Comparison of ENCODE assay signal across 21 cellular contexts in genomic region chr2:108297436-108298141, GRCh38. TPM values are rescaled to one million over a fixed set of nuclear protein-coding genes. Genes with fewer than 3 reads are reported as not detected.
A peak's percentile ranks its signal among the peaks of the same experiment; 100 is the strongest.
DNase-seq lines count a peak whose midpoint lies in the region; ATAC-seq and TF ChIP-seq lines count a peak whose summit lies in the region.
"Had no signal": no experiment of that assay in that cellular context is flagged by ENCODE, and none has a peak within 500 bp of the region (broad histone marks: within the 10 kb centered on the region; RNA-seq: fewer than 3 reads in every experiment).

No MANE protein-coding gene starts in this region.

- no peak for TF ChIP-seq POLR2A in HCT116 (IDR thresholded peaks at IDR 0.05; ENCODE audit: borderline replicate concordance, extremely low read depth, insufficient read depth, insufficient read length)

- DNase-seq in A172 (ENCODE audit: low spot score) (peak; percentile 59), HCT116 (ENCODE audit: low read depth, low spot score) (no peak), adipocyte (ENCODE audit: low read depth) (peak; percentile 37), fibroblast of villous mesenchyme (ENCODE audit: low read depth) (peak; percentile 29), NCI-H2196 treated with DMSO at 0.1 percent for 48 hours (lab: John Stamatoyannopoulos, UW; ENCODE audit: unreplicated experiment) (no peak), H9 (no peak), right cardiac atrium (no peak)
- DNase-seq: 8988T; activated CD4-positive, CD25-positive, alpha-beta regulatory T cell; GOT3; hypothalamus; NCI-H524; stimulated activated CD4-positive, alpha-beta T cell treated with anti-CD3 and anti-CD28 coated beads, Interleukin-2, amount 100 ng/mL, for 48 hours; SW 1271; transverse colon had no signal

- no peak overlapping the region for H4K5ac ChIP-seq in H9 (ENCODE audit: insufficient read length, low read depth, low read length)

- no peaks in the 10 kb centered on the region for H3K9me2 ChIP-seq in HCT116 (ENCODE audit: insufficient read depth)

- H3K27ac Mint-ChIP-seq in H9, result no peak overlapping the region
- H3K27ac Mint-ChIP-seq: activated naive CD8-positive, alpha-beta T cell had no signal

- no peak overlapping the region for H2BK15ac ChIP-seq in H9 (ENCODE audit: low read depth, low read length)

- no peak overlapping the region for H2BK20ac ChIP-seq in H9 (ENCODE audit: low read depth, low read length, poor library complexity, severe bottlenecking)

- no peaks in the 10 kb centered on the region for H3K23me2 ChIP-seq in H9 (ENCODE audit: insufficient read length, low read depth, low read length, poor library complexity, severe bottlenecking)

- no peak overlapping the region for H4K8ac ChIP-seq in H9 (replicated peaks; ENCODE audit: insufficient read length, low read depth, low read length)

- no peaks in the 10 kb centered on the region; a peak in 1 of 5 replicates for H3K9me3 Mint-ChIP-seq in H9

- no peaks in the 10 kb centered on the region for H3K79me1 ChIP-seq in H9 (ENCODE audit: insufficient read depth, low read depth, low read length, poor library complexity, severe bottlenecking)

- no TSS peak for BruUV-seq in HCT116 (replicated peaks; lab: Mats Ljungman, UMichigan)

- no peaks in the 10 kb centered on the region for H3K4me1 Mint-ChIP-seq in H9

- H3K9me3 ChIP-seq in HCT116 (ENCODE audit: control insufficient read depth in 1 of 2, insufficient read depth in 1 of 2, low read depth in 1 of 2, low read length in 2 of 2) (no peaks in the 10 kb centered on the region), adipocyte (ENCODE audit: control insufficient read depth, low read length) (no peaks in the 10 kb centered on the region), H9 (ENCODE audit: control insufficient read depth, low read depth, low read length) (no peaks in the 10 kb centered on the region), right cardiac atrium (ENCODE audit: control insufficient read depth, low read length) (no peaks in the 10 kb centered on the region)
- H3K9me3 ChIP-seq: transverse colon had no signal

- H3K4me3 ChIP-seq in HCT116 (replicated peaks in 1 of 2; ENCODE audit: low read depth in 1 of 2, low read length in 2 of 2), result no peak overlapping the region
- no peak overlapping the region for H3K4me3 ChIP-seq in adipocyte (ENCODE audit: low read length)
- H3K4me3 ChIP-seq in fibroblast of villous mesenchyme (ENCODE audit: low read depth, low read length), result no peak overlapping the region
- H3K4me3 ChIP-seq in right cardiac atrium (ENCODE audit: low read length), result no peak overlapping the region
- H3K4me3 ChIP-seq: PC-9, transverse colon had no signal

- no peak overlapping the region for H3K9ac ChIP-seq in HCT116 (ENCODE audit: low read length)
- no peak overlapping the region for H3K9ac ChIP-seq in adipocyte (ENCODE audit: low read length)
- H3K9ac ChIP-seq in H9 (ENCODE audit: extremely low read depth, insufficient read length, low read length), result no peak overlapping the region
- H3K9ac ChIP-seq: KMS-11 had no signal

- H4K20me1 ChIP-seq in HCT116 (ENCODE audit: insufficient read depth) (no peaks in the 10 kb centered on the region), H9 (ENCODE audit: control insufficient read depth, insufficient read depth, insufficient read length) (no peaks in the 10 kb centered on the region)

- H2BK5ac ChIP-seq in H9 (ENCODE audit: insufficient read length, low read length), result no peak overlapping the region

- H3K27ac ChIP-seq in HCT116 (ENCODE audit: low read depth, low read length), result no peak overlapping the region
- H3K27ac ChIP-seq in H9 (ENCODE audit: insufficient read length, low read depth, low read length), result no peak overlapping the region
- H3K27ac ChIP-seq in right cardiac atrium (ENCODE audit: low read length), result no peak overlapping the region
- H3K27ac ChIP-seq: KMS-11, PC-9, transverse colon had no signal

- RAD21 ChIA-PET in HCT116 (lab: Charles Lee; ENCODE audit: low non-redundant PET in 1 of 2, low total read pairs in 2 of 2, uncharacterized antibody in 2 of 2, unreplicated experiment in 2 of 2), result no interaction called here

- H3K36me3 Mint-ChIP-seq in H9 (ENCODE audit: insufficient read depth in 1 of 3, low read depth in 3 of 3), result no peaks in the 10 kb centered on the region
- H3K36me3 Mint-ChIP-seq: activated naive CD8-positive, alpha-beta T cell had no signal

- H3T11ph ChIP-seq in H9 (ENCODE audit: low read length), result no peak overlapping the region

- H3K4me2 ChIP-seq in HCT116 (ENCODE audit: low read length) (no peak overlapping the region), H9 (ENCODE audit: insufficient read depth, insufficient read length, low read length) (no peak overlapping the region)
- H3K4me2 ChIP-seq: KMS-11, PC-9 had no signal

- H3K4ac ChIP-seq in H9 (ENCODE audit: low read depth, low read length), result no peak overlapping the region

- H2BK12ac ChIP-seq in H9 (ENCODE audit: insufficient read length, low read depth, low read length), result no peak overlapping the region

- H2BK120ac ChIP-seq in H9 (ENCODE audit: low read depth, low read length, poor library complexity, severe bottlenecking), result no peak overlapping the region

- H4K91ac ChIP-seq in H9 (ENCODE audit: insufficient read length, low read depth, low read length), result no peak overlapping the region

- POLR2A ChIA-PET in HCT116 (lab: Charles Lee), result interaction anchor here (0.8 kb wide), 1 partner anchor 9 kb away, joined by 3 read pairs; the partner anchor contains the start of gene SULT1C2

- H2AK5ac ChIP-seq in H9 (ENCODE audit: insufficient read length, low read length), result no peak overlapping the region

- H2AFZ ChIP-seq in HCT116 (ENCODE audit: low read depth, low read length, poor library complexity, severe bottlenecking) (no peak overlapping the region), H9 (ENCODE audit: low read length) (no peak overlapping the region)
- H2AFZ ChIP-seq: PC-9 had no signal

- no CpG with 5 or more reads among the region's 9 CpGs for WGBS in H9 (ENCODE audit: extremely low coverage, insufficient read length, low lambda C conversion rate)
- WGBS in right cardiac atrium, result 80% methylated on average over 9 of the region's 9 CpGs

- intact Hi-C loops in HCT116 (cut with micrococcal nuclease), result no loop called here
- intact Hi-C loops in right cardiac atrium (cut with DNase I), result no loop called here

- no peak for TF ChIP-seq CTCF in HCT116 (IDR thresholded peaks at IDR 0.05 in 2 of 3, conservative IDR thresholded peaks at IDR 0.05 in 1 of 3; ENCODE audit: borderline replicate concordance in 1 of 3, insufficient read depth in 1 of 3, low read depth in 2 of 3, low read length in 2 of 3)
- TF ChIP-seq CTCF in fibroblast of villous mesenchyme (IDR thresholded peaks at IDR 0.05; ENCODE audit: insufficient read depth, low read depth, low read length), result no peak
- TF ChIP-seq CTCF in H9 (conservative IDR thresholded peaks at IDR 0.05), result no peak

- H3K14ac ChIP-seq in H9 (ENCODE audit: insufficient read depth, low read length), result no peak overlapping the region

- H3K18ac ChIP-seq in H9 (ENCODE audit: insufficient read length, low read depth, low read length), result no peak overlapping the region

- no peak overlapping the region for H3K23ac ChIP-seq in H9 (ENCODE audit: insufficient read length, low read depth, low read length)

- H3K56ac ChIP-seq in H9 (ENCODE audit: insufficient read length, low read depth, low read length), result no peak overlapping the region

- H3K4me1 ChIP-seq in HCT116 (ENCODE audit: control insufficient read depth in 1 of 2, insufficient read depth in 2 of 2, low read length in 2 of 2), result peaks cover 0 to 7% of the 10 kb centered on the region in 2 experiments; a peak in 2 of 4 replicates
- peaks cover 12% of the 10 kb centered on the region for H3K4me1 ChIP-seq in adipocyte (ENCODE audit: control insufficient read depth, insufficient read depth, low read length)
- no peaks in the 10 kb centered on the region for H3K4me1 ChIP-seq in H9 (ENCODE audit: insufficient read depth, low read length)
- H3K4me1 ChIP-seq in right cardiac atrium (ENCODE audit: control insufficient read depth, insufficient read depth, low read length), result no peaks in the 10 kb centered on the region
- H3K4me1 ChIP-seq: transverse colon had no signal

- CTCF ChIA-PET in HCT116 (lab: Charles Lee), result no interaction called here

- H3K79me2 ChIP-seq in HCT116 (ENCODE audit: insufficient read depth, low read length) (no peaks in the 10 kb centered on the region), H9 (ENCODE audit: insufficient read depth, low read length) (no peaks in the 10 kb centered on the region)

- 0 out of 2 replicates have a peak, but pooled peaks cover 1% of the 10 kb centered on the region for H3K27me3 Mint-ChIP-seq in H9 (ENCODE audit: low read depth)

- H3K27me3 ChIP-seq in HCT116 (ENCODE audit: insufficient read depth, low read length) (no peaks in the 10 kb centered on the region), adipocyte (replicated peaks; ENCODE audit: control insufficient read depth, insufficient read depth, low read length) (no peaks in the 10 kb centered on the region), H9 (ENCODE audit: insufficient read depth, low read length) (no peaks in the 10 kb centered on the region), right cardiac atrium (ENCODE audit: control insufficient read depth, insufficient read depth) (no peaks in the 10 kb centered on the region)
- H3K27me3 ChIP-seq: transverse colon had no signal

- no peaks in the 10 kb centered on the region for H3K36me3 ChIP-seq in HCT116 (ENCODE audit: control insufficient read depth in 1 of 2, insufficient read depth in 2 of 2, low read length in 2 of 2)
- H3K36me3 ChIP-seq in adipocyte (ENCODE audit: control insufficient read depth, insufficient read depth, low read length, severe bottlenecking), result no peaks in the 10 kb centered on the region
- H3K36me3 ChIP-seq: transverse colon had no signal

- no peak for TF ChIP-seq RAD21 in HCT116 (IDR thresholded peaks at IDR 0.05; ENCODE audit: low read depth)

- ATAC-seq in HCT116 (0 out of 2 replicates have a peak, but pooled peaks have one; percentile 34), HG03280 (IDR thresholded peaks at IDR 0.05; ENCODE audit: unreplicated experiment) (no peak), right cardiac atrium (no peak)
- ATAC-seq: left lobe of liver had no signal

- no peak overlapping the region for H3K4me3 Mint-ChIP-seq in H9
- H3K4me3 Mint-ChIP-seq: activated naive CD8-positive, alpha-beta T cell had no signal

TF ChIP-seq in HCT116, 20 proteins besides CTCF, POLR2A, EP300 and RAD21 (continues in another document):
- no peak for TF ChIP-seq POLR2AphosphoS5 (IDR thresholded peaks at IDR 0.05; ENCODE audit: low read depth, low read length)
- TF ChIP-seq ZNF274 (IDR thresholded peaks at IDR 0.05; ENCODE audit: low read depth, low read length), result no peak

RNA-seq across cellular contexts. Expression of gene SULT1C2, which starts 8.9 kb away (rescaled TPM):
- total RNA-seq in A172 (2014; rRNA removed; shearing (Covaris generic)), result 0.29 TPM in 1 of 2 replicates, not detected in the other
- total RNA-seq in HCT116 (2021; ENCODE audit: unreplicated experiment), result 3.9 TPM
- polyA plus RNA-seq in HCT116 (2012), result 2.9 and 6.5 TPM in 2 replicates
- not detected in 2 replicates for total RNA-seq in fibroblast of villous mesenchyme
- total RNA-seq in H9 (2021), result 1.6 and 2.2 TPM in 2 replicates
- total RNA-seq in right cardiac atrium, result 1 to 10 TPM in 1 of 4 donors, under 1 TPM in 3; 0.20 to 2.4 (median 0.83) TPM
- 0.27 TPM for polyA plus RNA-seq in right cardiac atrium
- total RNA-seq: transverse colon had no signal

RNA-seq across cellular contexts. Expression of gene SULT1C3, which starts 57.8 kb away (rescaled TPM):
- total RNA-seq in A172 (2014; rRNA removed; shearing (Covaris generic)), result not detected in 2 replicates
- total RNA-seq in HCT116 (2021; ENCODE audit: unreplicated experiment) (not detected), fibroblast of villous mesenchyme (not detected in 2 replicates), H9 (2021) (not detected in 2 replicates), right cardiac atrium (not detected)
- polyA plus RNA-seq in HCT116 (2012), result not detected in 2 replicates
- polyA plus RNA-seq in right cardiac atrium, result not detected
- total RNA-seq: chondrocyte, left lobe of liver, PC-9, transverse colon had no signal

Comparison
In these comparisons a context has a peak if more than half of its experiments do, and no peak if none do; other contexts are left out.
1. DNase-seq: peak in A172 (single experiment), adipocyte (single experiment) and fibroblast of villous mesenchyme (single experiment); none in HCT116 (single experiment), NCI-H2196 treated with DMSO at 0.1 percent for 48 hours (single experiment), H9 (single experiment) and right cardiac atrium (0 of 3).